15 cellular contexts compared by ENCODE assay signal in the genomic region with DNA sequence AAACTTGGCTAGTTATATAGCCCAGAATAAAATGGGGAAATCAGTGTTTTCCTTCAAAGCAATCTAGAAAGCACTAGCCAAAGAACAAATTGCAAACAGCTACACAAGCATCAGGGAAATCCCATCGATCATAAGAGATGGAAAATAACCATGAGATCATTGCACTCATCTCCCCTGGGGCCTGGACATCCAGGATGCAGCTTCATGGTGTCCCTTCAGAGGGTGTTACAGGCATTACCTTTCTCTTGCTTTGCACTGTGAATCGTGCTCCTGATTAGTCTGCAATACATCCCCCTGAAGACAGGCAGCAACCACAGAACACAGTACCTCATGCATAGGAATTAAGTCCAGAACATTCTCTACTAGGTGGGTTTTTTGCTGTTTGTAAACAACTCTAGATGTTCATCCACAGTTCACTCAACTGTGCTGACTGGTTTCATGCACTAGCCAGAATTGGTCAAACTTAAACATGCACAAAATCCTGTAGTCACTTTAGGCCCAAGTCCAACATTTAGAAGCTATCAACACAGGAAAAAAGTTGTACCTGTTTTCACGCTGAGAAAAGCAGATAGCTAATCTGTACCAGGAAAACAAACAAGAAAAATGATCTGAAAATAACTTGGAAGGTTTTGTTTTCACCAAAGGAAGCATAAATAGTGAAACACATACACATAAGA.
DNase-seq lines count a peak whose midpoint lies in the region; ATAC-seq and TF ChIP-seq lines count a peak whose summit lies in the region.
"Had no signal": no experiment of that assay in that cellular context is flagged by ENCODE, and none has a peak within 500 bp of the region (broad histone marks: within the 10 kb centered on the region; RNA-seq: fewer than 3 reads in every experiment).

No MANE protein-coding gene starts in this region.

- H4K20me1 ChIP-seq in OCI-LY7 (ENCODE audit: insufficient read depth, low read length) (no peaks in the 10 kb centered on the region), neural progenitor cell (ENCODE audit: low read depth) (no peaks in the 10 kb centered on the region)

- H3K4me3 Mint-ChIP-seq in memory B cell (no peak overlapping the region), neural progenitor cell (no peak overlapping the region)
- H3K4me3 Mint-ChIP-seq: activated naive CD8-positive, alpha-beta T cell; CD4-positive, alpha-beta memory T cell had no signal

- POLR2A ChIA-PET in OCI-LY7 (lab: Charles Lee) = interaction anchor here (1.0 kb wide), 1 partner anchor 10 kb away, joined by 3 read pairs; no protein-coding TSS in a partner anchor

- peaks cover 3% of the 10 kb centered on the region for H3K36me3 Mint-ChIP-seq in memory B cell
- peaks cover 2% of the 10 kb centered on the region for H3K36me3 Mint-ChIP-seq in neural progenitor cell
- H3K36me3 Mint-ChIP-seq: CD4-positive, alpha-beta memory T cell had no signal

- TF ChIP-seq CTCF in OCI-LY7 (conservative IDR thresholded peaks at IDR 0.05; ENCODE audit: low read length) (no peak), epithelial cell of proximal tubule (conservative IDR thresholded peaks at IDR 0.05; ENCODE audit: low read depth, low read length) (peak; percentile 10), thoracic aorta (IDR thresholded peaks at IDR 0.05) (no peak), neural progenitor cell (IDR thresholded peaks at IDR 0.05) (no peak)

- H3K27me3 Mint-ChIP-seq in memory B cell (no peaks in the 10 kb centered on the region), neural progenitor cell (ENCODE audit: insufficient read depth, low read depth) (peaks cover 3% of the 10 kb centered on the region)
- H3K27me3 Mint-ChIP-seq: activated naive CD8-positive, alpha-beta T cell; CD4-positive, alpha-beta memory T cell had no signal

- H3K4me2 ChIP-seq in OCI-LY7 (ENCODE audit: low read length) (peak overlapping the region; percentile 22; the same call in 1 of the 2 replicates), neural progenitor cell (no peak overlapping the region)

- intact Hi-C loops in OCI-LY7 (cut with micrococcal nuclease; ENCODE audit: unreplicated experiment) = no loop called here
- intact Hi-C loops in head of caudate nucleus (cut with DNase I) = no loop called here

- H2AFZ ChIP-seq in OCI-LY7 (ENCODE audit: low read length) (no peak overlapping the region), neural progenitor cell (replicated peaks) (no peak overlapping the region)

- peaks cover 30% of the 10 kb centered on the region for H3F3A ChIP-seq in neural progenitor cell (ENCODE audit: low read depth)

- no peak overlapping the region for H3K9ac ChIP-seq in neural progenitor cell

- no peaks in the 10 kb centered on the region for H3K9me3 ChIP-seq in OCI-LY7 (ENCODE audit: low read length)
- no peaks in the 10 kb centered on the region for H3K9me3 ChIP-seq in thoracic aorta
- no peaks in the 10 kb centered on the region for H3K9me3 ChIP-seq in neural progenitor cell (ENCODE audit: low read depth)

- DNase-seq in OCI-LY7 (ENCODE audit: low spot score) = peak; percentile 37
- DNase-seq in epithelial cell of proximal tubule (ENCODE audit: low read depth) = no peak
- DNase-seq in memory B cell (ENCODE audit: low spot score in 2 of 2) = no peak
- no peak for DNase-seq in thoracic aorta (ENCODE audit: low spot score)
- DNase-seq in head of caudate nucleus = no peak
- no peak for DNase-seq in neural progenitor cell (ENCODE audit: low spot score)
- DNase-seq: CD4-positive, alpha-beta memory T cell; midbrain; NCI-H2029 treated with DMSO at 0.1 percent for 48 hours; SJCRH30; stimulated activated CD4-positive, alpha-beta T cell treated with anti-CD3 and anti-CD28 coated beads, Interleukin-2, amount 100 ng/mL, for 24 hours had no signal

- no peak for ATAC-seq in memory B cell (ENCODE audit: low read depth)
- no peak for ATAC-seq in thoracic aorta (ENCODE audit: insufficient number of reproducible peaks, low FRiP score, low read depth)
- no peak for ATAC-seq in HG03095 (IDR thresholded peaks at IDR 0.05; ENCODE audit: unreplicated experiment)

- H3K4me1 ChIP-seq in OCI-LY7 (ENCODE audit: insufficient read depth, low read length, poor library complexity, severe bottlenecking) (peaks cover 55% of the 10 kb centered on the region), thoracic aorta (ENCODE audit: control insufficient read depth in 1 of 2, low read depth in 2 of 2) (peaks cover 8 to 47% of the 10 kb centered on the region in 2 donors), neural progenitor cell (peaks cover 8% of the 10 kb centered on the region)

- H3K27me3 ChIP-seq in thoracic aorta (replicated peaks; ENCODE audit: insufficient read depth) (no peaks in the 10 kb centered on the region), neural progenitor cell (no peaks in the 10 kb centered on the region)
- H3K27me3 ChIP-seq: SJCRH30 had no signal

- H3K4me1 Mint-ChIP-seq in memory B cell = peaks cover 33% of the 10 kb centered on the region
- H3K4me1 Mint-ChIP-seq in neural progenitor cell = peaks cover 42% of the 10 kb centered on the region

- H3K79me2 ChIP-seq in OCI-LY7 (ENCODE audit: insufficient read depth, low read depth, low read length) (no peaks in the 10 kb centered on the region), neural progenitor cell (ENCODE audit: low read depth) (no peaks in the 10 kb centered on the region)

- no peaks in the 10 kb centered on the region for H3K9me2 ChIP-seq in OCI-LY7 (ENCODE audit: insufficient read depth, low read length)

- no TSS peak for BruUV-seq in OCI-LY7 (replicated peaks; lab: Mats Ljungman, UMichigan)

- H3K27ac ChIP-seq in OCI-LY7 (ENCODE audit: low read depth, low read length, poor library complexity, severe bottlenecking) (no peak overlapping the region), thoracic aorta (peak overlapping the region; percentile 11 to 14), neural progenitor cell (no peak overlapping the region)
- H3K27ac ChIP-seq: epithelial cell of prostate, HL-60, SJCRH30 had no signal

- no peaks in the 10 kb centered on the region for H3K36me3 ChIP-seq in OCI-LY7 (ENCODE audit: insufficient read depth, low read length)
- H3K36me3 ChIP-seq in thoracic aorta = no peaks in the 10 kb centered on the region
- no peaks in the 10 kb centered on the region for H3K36me3 ChIP-seq in neural progenitor cell
- H3K36me3 ChIP-seq: SJCRH30 had no signal

- CTCF ChIA-PET in OCI-LY7 (lab: Charles Lee; ENCODE audit: unreplicated experiment) = no interaction called here

- peak overlapping the region; percentile 45 for H3K27ac Mint-ChIP-seq in memory B cell
- no peak overlapping the region for H3K27ac Mint-ChIP-seq in neural progenitor cell
- H3K27ac Mint-ChIP-seq: activated naive CD8-positive, alpha-beta T cell had no signal

- H3K9me3 Mint-ChIP-seq in memory B cell (no peaks in the 10 kb centered on the region), neural progenitor cell (no peaks in the 10 kb centered on the region)
- H3K9me3 Mint-ChIP-seq: CD4-positive, alpha-beta memory T cell had no signal

- no peak overlapping the region for H3K4me3 ChIP-seq in OCI-LY7 (ENCODE audit: low read depth, low read length, poor library complexity, severe bottlenecking)
- H3K4me3 ChIP-seq in epithelial cell of proximal tubule (ENCODE audit: low read depth, low read length) = no peak overlapping the region
- no peak overlapping the region for H3K4me3 ChIP-seq in thoracic aorta
- no peak overlapping the region for H3K4me3 ChIP-seq in neural progenitor cell
- H3K4me3 ChIP-seq: SJCRH30 had no signal

Comparison
In these comparisons a context has a peak if more than half of its experiments do, and no peak if none do; other contexts are left out.
1. H3K27ac ChIP-seq: peak in thoracic aorta (2 of 2); none in OCI-LY7 (single experiment) and neural progenitor cell (single experiment).